In genomic region chr22:19964701-19965386, GRCh38 we compare ENCODE assay signal across 28 cellular contexts.
"Had no signal": no experiment of that assay in that cellular context is flagged by ENCODE, and none has a peak within 500 bp of the region (broad histone marks: within the 10 kb centered on the region; RNA-seq: fewer than 3 reads in every experiment).

No MANE protein-coding gene starts in this region.

- DNase-seq: activated B cell treated with CpG ODN at 0.5 μM for 24 hours; activated CD4-positive, alpha-beta T cell treated with anti-CD3 and anti-CD28 coated beads for 36 hours; activated CD4-positive, alpha-beta T cell treated with anti-CD3 and anti-CD28 coated beads, Interleukin-2, amount 50 U/mL, for 4 hours; activated CD8-positive, alpha-beta memory T cell treated with anti-CD3 and anti-CD28 coated beads for 24 hours; activated CD8-positive, alpha-beta memory T cell treated with anti-CD3 and anti-CD28 coated beads, Interleukin-2, amount 50 U/mL, for 4 hours; activated T-cell treated with anti-CD3 and anti-CD28 coated beads, Interleukin-2, amount 50 U/mL, for 24 hours; aorta; brain microvascular endothelial cell; colonic mucosa; effector memory CD8-positive, alpha-beta T cell; foreskin melanocyte; left ventricle myocardium superior; mammary epithelial cell; small intestine; stimulated activated CD4-positive, alpha-beta T cell treated with anti-CD3 and anti-CD28 coated beads, Interleukin-2, amount 100 ng/mL, for 24 hours; T1000; upper lobe of left lung had no signal

- H3K4me3 ChIP-seq: colonic mucosa, dorsolateral prefrontal cortex, upper lobe of left lung had no signal

- H3K27me3 Mint-ChIP-seq: activated B cell treated with CpG ODN at 0.5 μM for 24 hours; activated CD4-positive, alpha-beta T cell treated with anti-CD3 and anti-CD28 coated beads for 36 hours; activated T-cell treated with anti-CD3 and anti-CD28 coated beads, Interleukin-2, amount 50 U/mL, for 24 hours; activated T-helper 17 cell treated with anti-CD3 and anti-CD28 coated beads, Interleukin-2, amount 50 U/mL, for 72 hours; central memory CD8-positive, alpha-beta T cell; effector memory CD8-positive, alpha-beta T cell; stimulated activated memory B cell treated with anti-CD40 and anti-IgM and Interleukin-4, amounts not matched to agents 10 μg/mL and 1 μg/mL and 100 μg/mL, for 72 hours had no signal

- H3K79me2 ChIP-seq: parathyroid adenoma had no signal

- H3K9me3 ChIP-seq: colonic mucosa, upper lobe of left lung had no signal

- H3K4me1 Mint-ChIP-seq: activated T-helper 17 cell treated with anti-CD3 and anti-CD28 coated beads, Interleukin-2, amount 50 U/mL, for 72 hours had no signal

- H3K27ac Mint-ChIP-seq: activated B cell treated with CpG ODN at 0.5 μM for 24 hours; activated CD4-positive, alpha-beta T cell treated with anti-CD3 and anti-CD28 coated beads for 36 hours; activated T-cell treated with anti-CD3 and anti-CD28 coated beads, Interleukin-2, amount 50 U/mL, for 24 hours; activated T-helper 17 cell treated with anti-CD3 and anti-CD28 coated beads, Interleukin-2, amount 50 U/mL, for 72 hours; mesothelial cell of epicardium; stimulated activated memory B cell treated with anti-CD40 and anti-IgM and Interleukin-4, amounts not matched to agents 10 μg/mL and 1 μg/mL and 100 μg/mL, for 72 hours; T-helper 1 cell treated with Interleukin-12 subunit alpha and Interleukin-12 subunit beta and Interleukin-4 antibody, amounts not matched to agents 30 μg/mL and 1 μg/mL, for 36 hours had no signal

- H3K36me3 ChIP-seq: colonic mucosa had no signal

- H2AFZ ChIP-seq: parathyroid adenoma had no signal

- H3K4me3 Mint-ChIP-seq: activated B cell treated with CpG ODN at 0.5 μM for 24 hours; activated CD4-positive, alpha-beta T cell treated with anti-CD3 and anti-CD28 coated beads for 36 hours; activated T-cell treated with anti-CD3 and anti-CD28 coated beads, Interleukin-2, amount 50 U/mL, for 24 hours; activated T-helper 17 cell treated with anti-CD3 and anti-CD28 coated beads, Interleukin-2, amount 50 U/mL, for 72 hours; central memory CD8-positive, alpha-beta T cell; effector memory CD8-positive, alpha-beta T cell; mesothelial cell of epicardium; nephron; stimulated activated memory B cell treated with anti-CD40 and anti-IgM and Interleukin-4, amounts not matched to agents 10 μg/mL and 1 μg/mL and 100 μg/mL, for 72 hours; T-helper 1 cell treated with Interleukin-12 subunit alpha and Interleukin-12 subunit beta and Interleukin-4 antibody, amounts not matched to agents 30 μg/mL and 1 μg/mL, for 36 hours had no signal

- H3K27ac ChIP-seq: brain microvascular endothelial cell, colonic mucosa, parathyroid adenoma had no signal

- H3K9me3 Mint-ChIP-seq: activated B cell treated with CpG ODN at 0.5 μM for 24 hours; activated naive CD4-positive, alpha-beta T cell treated with anti-CD3 and anti-CD28 coated beads, Interleukin-2, amount 50 U/mL, for 72 hours; activated T-cell treated with anti-CD3 and anti-CD28 coated beads, Interleukin-2, amount 50 U/mL, for 24 hours; activated T-helper 17 cell treated with anti-CD3 and anti-CD28 coated beads, Interleukin-2, amount 50 U/mL, for 72 hours; central memory CD8-positive, alpha-beta T cell; effector memory CD8-positive, alpha-beta T cell; mesothelial cell of epicardium; nephron; stimulated activated memory B cell treated with anti-CD40 and anti-IgM and Interleukin-4, amounts not matched to agents 10 μg/mL and 1 μg/mL and 100 μg/mL, for 72 hours; T-helper 1 cell treated with Interleukin-12 subunit alpha and Interleukin-12 subunit beta and Interleukin-4 antibody, amounts not matched to agents 30 μg/mL and 1 μg/mL, for 36 hours had no signal

- H3K27me3 ChIP-seq: brain microvascular endothelial cell, colonic mucosa, dorsolateral prefrontal cortex, upper lobe of left lung had no signal

- ATAC-seq: activated CD4-positive, alpha-beta T cell treated with anti-CD3 and anti-CD28 coated beads for 36 hours; activated naive CD4-positive, alpha-beta T cell treated with anti-CD3 and anti-CD28 coated beads, Interleukin-2, amount 50 U/mL, for 72 hours; activated T-helper 17 cell treated with anti-CD3 and anti-CD28 coated beads, Interleukin-2, amount 50 U/mL, for 72 hours; effector memory CD8-positive, alpha-beta T cell; esophagus mucosa; left ventricle myocardium superior; sciatic nerve; stimulated activated memory B cell treated with anti-CD40 and anti-IgM and Interleukin-4, amounts not matched to agents 10 μg/mL and 1 μg/mL and 100 μg/mL, for 72 hours had no signal

- H3K36me3 Mint-ChIP-seq: activated naive CD4-positive, alpha-beta T cell treated with anti-CD3 and anti-CD28 coated beads, Interleukin-2, amount 50 U/mL, for 72 hours had no signal

- H3K9ac ChIP-seq: parathyroid adenoma had no signal
